8 cellular contexts compared by ENCODE assay signal in the genomic region with DNA sequence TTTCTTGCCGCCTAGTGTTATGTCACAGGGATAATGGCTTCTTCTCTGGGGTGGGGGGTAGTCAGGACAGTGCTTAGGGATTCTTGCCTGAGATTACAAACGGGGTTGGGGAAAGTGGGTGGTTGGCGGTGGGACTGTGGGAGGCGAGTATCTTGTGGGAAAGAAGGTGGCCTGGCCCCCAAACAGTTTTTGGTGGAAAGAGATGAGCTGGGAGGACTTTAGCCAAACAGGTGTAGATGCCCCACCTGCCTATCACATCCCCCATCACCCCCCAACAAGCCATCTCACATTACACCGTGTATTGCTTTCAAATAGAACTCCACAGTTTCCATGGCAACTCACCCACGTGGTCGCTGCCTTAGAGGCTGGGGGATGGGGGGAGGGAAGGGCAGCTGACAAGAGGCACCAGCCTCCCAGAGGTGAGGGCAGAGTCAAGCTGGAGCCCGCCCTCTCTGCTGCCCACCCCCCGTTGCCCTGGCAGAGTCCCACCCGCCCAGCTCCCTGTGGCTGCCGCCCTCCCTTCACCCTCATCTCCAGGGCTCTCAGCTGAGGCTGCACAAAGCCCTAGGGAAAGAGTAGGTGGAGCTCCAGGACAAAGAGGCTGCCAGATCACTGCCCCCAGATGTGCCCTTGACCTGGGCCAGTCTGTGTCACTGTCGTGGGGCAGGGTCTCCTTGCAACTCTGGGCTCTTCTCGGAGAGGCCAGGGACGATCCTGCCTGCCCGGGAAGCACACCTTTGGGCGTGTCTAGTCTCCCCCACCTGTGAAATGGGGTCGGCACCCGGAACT.
DNase-seq lines count a peak whose midpoint lies in the region; ATAC-seq and TF ChIP-seq lines count a peak whose summit lies in the region.

No MANE protein-coding gene starts in this region.

- peak overlapping the region; percentile 49 for H3K27ac ChIP-seq in CD4-positive, CD25-positive, alpha-beta regulatory T cell (ENCODE audit: insufficient read depth, low read length, poor library complexity, severe bottlenecking)

- no peak overlapping the region for H3K4me3 ChIP-seq in CD4-positive, CD25-positive, alpha-beta regulatory T cell (ENCODE audit: low read depth, low read length)
- H3K4me3 ChIP-seq in iPS-18c (ENCODE audit: insufficient read depth, low read depth, low read length): peak overlapping the region; percentile 28

- peak overlapping the region in 1 of 4 donors; percentile 68 for H3K4me3 Mint-ChIP-seq in CD4-positive, CD25-positive, alpha-beta regulatory T cell
- H3K4me3 Mint-ChIP-seq in WTC11: peak overlapping the region; percentile 46

- peak in 1 of 2 donors; percentile 45 for ATAC-seq in CD4-positive, CD25-positive, alpha-beta regulatory T cell (ENCODE audit: low read depth in 2 of 2)
- ATAC-seq in WTC11 (peak; percentile 68), HG03135 (IDR thresholded peaks at IDR 0.05; ENCODE audit: unreplicated experiment) (no peak), HG03439 (IDR thresholded peaks at IDR 0.05; ENCODE audit: unreplicated experiment) (no peak), GM21528 (IDR thresholded peaks at IDR 0.05; ENCODE audit: low FRiP score, unreplicated experiment) (no peak), GM18868 (IDR thresholded peaks at IDR 0.05; ENCODE audit: unreplicated experiment) (no peak)

- H3K4me1 Mint-ChIP-seq in CD4-positive, CD25-positive, alpha-beta regulatory T cell: peaks cover 17 to 82% (median 38%) of the 10 kb centered on the region in 4 donors
- peaks cover 92% of the 10 kb centered on the region for H3K4me1 Mint-ChIP-seq in WTC11

- H3K27me3 ChIP-seq in CD4-positive, CD25-positive, alpha-beta regulatory T cell (ENCODE audit: control insufficient read depth, insufficient read depth, low read length): no peaks in the 10 kb centered on the region

- peaks cover 61% of the 10 kb centered on the region for H3K4me1 ChIP-seq in CD4-positive, CD25-positive, alpha-beta regulatory T cell (ENCODE audit: control insufficient read depth, insufficient read depth, low read length, poor library complexity, severe bottlenecking)

- H3K9me3 ChIP-seq in CD4-positive, CD25-positive, alpha-beta regulatory T cell (ENCODE audit: control insufficient read depth in 2 of 2, low read length in 2 of 2): no peaks in the 10 kb centered on the region
- H3K9me3 ChIP-seq in iPS-18c (ENCODE audit: control insufficient read depth, insufficient read depth, low read length): no peaks in the 10 kb centered on the region

- no peaks in the 10 kb centered on the region for H3K9me3 Mint-ChIP-seq in CD4-positive, CD25-positive, alpha-beta regulatory T cell
- H3K9me3 Mint-ChIP-seq in WTC11: no peaks in the 10 kb centered on the region

- peak; percentile 41 to 43 (median 43) for DNase-seq in CD4-positive, CD25-positive, alpha-beta regulatory T cell
- DNase-seq in NCI-H1092 treated with DMSO at 0.1 percent for 48 hours (lab: John Stamatoyannopoulos, UW): peak; percentile 97
- DNase-seq in WTC11 (ENCODE audit: low spot score): peak; percentile 86

- TF ChIP-seq CTCF in WTC11 (IDR thresholded peaks at IDR 0.05): no peak

- H3K36me3 Mint-ChIP-seq in CD4-positive, CD25-positive, alpha-beta regulatory T cell: no peaks in the 10 kb centered on the region
- no peaks in the 10 kb centered on the region for H3K36me3 Mint-ChIP-seq in WTC11

- CTCF ChIA-PET in WTC11 (lab: Charles Lee): interaction anchor here (0.5 to 17.3 kb wide), 20 partner anchors 11 to 379 kb away, joined by 3 to 196 read pairs (median 5); no protein-coding TSS in a partner anchor

- H3K27me3 Mint-ChIP-seq in CD4-positive, CD25-positive, alpha-beta regulatory T cell: no peaks in the 10 kb centered on the region
- H3K27me3 Mint-ChIP-seq in WTC11 (ENCODE audit: low read depth): no peaks in the 10 kb centered on the region

- no peaks in the 10 kb centered on the region for H3K36me3 ChIP-seq in CD4-positive, CD25-positive, alpha-beta regulatory T cell (ENCODE audit: control insufficient read depth, insufficient read depth, low read length)

- peak overlapping the region; percentile 60 to 80 (median 72) for H3K27ac Mint-ChIP-seq in CD4-positive, CD25-positive, alpha-beta regulatory T cell
- peak overlapping the region; percentile 98 for H3K27ac Mint-ChIP-seq in WTC11

- POLR2A ChIA-PET in WTC11 (lab: Charles Lee): interaction anchor here (0.6 to 1.9 kb wide), 9 partner anchors 11 to 343 kb away, joined by 3 to 7 read pairs (median 6); a partner anchor contains a TSS

TF ChIP-seq in WTC11, 78 proteins besides CTCF, POLR2A, EP300 and RAD21:
- TF ChIP-seq FOXK1 (CRISPR knock-in tag; IDR thresholded peaks at IDR 0.05) (peak; percentile 83), TEAD1 (CRISPR knock-in tag; IDR thresholded peaks at IDR 0.05) (0 out of 2 replicates have a peak, but pooled peaks have one; percentile 2), SP1 (CRISPR knock-in tag; conservative IDR thresholded peaks at IDR 0.05) (peak; percentile 65), ZBTB21 (CRISPR knock-in tag; IDR thresholded peaks at IDR 0.05; ENCODE audit: borderline replicate concordance) (no peak), ZNF121 (CRISPR knock-in tag; IDR thresholded peaks at IDR 0.05) (0 out of 2 replicates have a peak, but pooled peaks have one; percentile 32), ATF1 (CRISPR knock-in tag; IDR thresholded peaks at IDR 0.05) (no peak)
- TF ChIP-seq, protein P1, sequence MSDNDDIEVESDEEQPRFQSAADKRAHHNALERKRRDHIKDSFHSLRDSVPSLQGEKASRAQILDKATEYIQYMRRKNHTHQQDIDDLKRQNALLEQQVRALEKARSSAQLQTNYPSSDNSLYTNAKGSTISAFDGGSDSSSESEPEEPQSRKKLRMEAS (CRISPR knock-in tag; IDR thresholded peaks at IDR 0.05): peak; percentile 43; the same call in 1 of the 2 replicates
- TF ChIP-seq, protein P2, sequence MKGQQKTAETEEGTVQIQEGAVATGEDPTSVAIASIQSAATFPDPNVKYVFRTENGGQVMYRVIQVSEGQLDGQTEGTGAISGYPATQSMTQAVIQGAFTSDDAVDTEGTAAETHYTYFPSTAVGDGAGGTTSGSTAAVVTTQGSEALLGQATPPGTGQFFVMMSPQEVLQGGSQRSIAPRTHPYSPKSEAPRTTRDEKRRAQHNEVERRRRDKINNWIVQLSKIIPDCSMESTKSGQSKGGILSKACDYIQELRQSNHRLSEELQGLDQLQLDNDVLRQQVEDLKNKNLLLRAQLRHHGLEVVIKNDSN (CRISPR knock-in tag; IDR thresholded peaks at IDR 0.05): peak; percentile 90
- TF ChIP-seq, protein P3, sequence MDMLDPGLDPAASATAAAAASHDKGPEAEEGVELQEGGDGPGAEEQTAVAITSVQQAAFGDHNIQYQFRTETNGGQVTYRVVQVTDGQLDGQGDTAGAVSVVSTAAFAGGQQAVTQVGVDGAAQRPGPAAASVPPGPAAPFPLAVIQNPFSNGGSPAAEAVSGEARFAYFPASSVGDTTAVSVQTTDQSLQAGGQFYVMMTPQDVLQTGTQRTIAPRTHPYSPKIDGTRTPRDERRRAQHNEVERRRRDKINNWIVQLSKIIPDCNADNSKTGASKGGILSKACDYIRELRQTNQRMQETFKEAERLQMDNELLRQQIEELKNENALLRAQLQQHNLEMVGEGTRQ (CRISPR knock-in tag; IDR thresholded peaks at IDR 0.05): peak; percentile 93
- TF ChIP-seq, protein P4, sequence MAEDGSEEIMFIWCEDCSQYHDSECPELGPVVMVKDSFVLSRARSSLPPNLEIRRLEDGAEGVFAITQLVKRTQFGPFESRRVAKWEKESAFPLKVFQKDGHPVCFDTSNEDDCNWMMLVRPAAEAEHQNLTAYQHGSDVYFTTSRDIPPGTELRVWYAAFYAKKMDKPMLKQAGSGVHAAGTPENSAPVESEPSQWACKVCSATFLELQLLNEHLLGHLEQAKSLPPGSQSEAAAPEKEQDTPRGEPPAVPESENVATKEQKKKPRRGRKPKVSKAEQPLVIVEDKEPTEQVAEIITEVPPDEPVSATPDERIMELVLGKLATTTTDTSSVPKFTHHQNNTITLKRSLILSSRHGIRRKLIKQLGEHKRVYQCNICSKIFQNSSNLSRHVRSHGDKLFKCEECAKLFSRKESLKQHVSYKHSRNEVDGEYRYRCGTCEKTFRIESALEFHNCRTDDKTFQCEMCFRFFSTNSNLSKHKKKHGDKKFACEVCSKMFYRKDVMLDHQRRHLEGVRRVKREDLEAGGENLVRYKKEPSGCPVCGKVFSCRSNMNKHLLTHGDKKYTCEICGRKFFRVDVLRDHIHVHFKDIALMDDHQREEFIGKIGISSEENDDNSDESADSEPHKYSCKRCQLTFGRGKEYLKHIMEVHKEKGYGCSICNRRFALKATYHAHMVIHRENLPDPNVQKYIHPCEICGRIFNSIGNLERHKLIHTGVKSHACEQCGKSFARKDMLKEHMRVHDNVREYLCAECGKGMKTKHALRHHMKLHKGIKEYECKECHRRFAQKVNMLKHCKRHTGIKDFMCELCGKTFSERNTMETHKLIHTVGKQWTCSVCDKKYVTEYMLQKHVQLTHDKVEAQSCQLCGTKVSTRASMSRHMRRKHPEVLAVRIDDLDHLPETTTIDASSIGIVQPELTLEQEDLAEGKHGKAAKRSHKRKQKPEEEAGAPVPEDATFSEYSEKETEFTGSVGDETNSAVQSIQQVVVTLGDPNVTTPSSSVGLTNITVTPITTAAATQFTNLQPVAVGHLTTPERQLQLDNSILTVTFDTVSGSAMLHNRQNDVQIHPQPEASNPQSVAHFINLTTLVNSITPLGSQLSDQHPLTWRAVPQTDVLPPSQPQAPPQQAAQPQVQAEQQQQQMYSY (CRISPR knock-in tag; IDR thresholded peaks at IDR 0.05): no peak
- TF ChIP-seq, protein P5, sequence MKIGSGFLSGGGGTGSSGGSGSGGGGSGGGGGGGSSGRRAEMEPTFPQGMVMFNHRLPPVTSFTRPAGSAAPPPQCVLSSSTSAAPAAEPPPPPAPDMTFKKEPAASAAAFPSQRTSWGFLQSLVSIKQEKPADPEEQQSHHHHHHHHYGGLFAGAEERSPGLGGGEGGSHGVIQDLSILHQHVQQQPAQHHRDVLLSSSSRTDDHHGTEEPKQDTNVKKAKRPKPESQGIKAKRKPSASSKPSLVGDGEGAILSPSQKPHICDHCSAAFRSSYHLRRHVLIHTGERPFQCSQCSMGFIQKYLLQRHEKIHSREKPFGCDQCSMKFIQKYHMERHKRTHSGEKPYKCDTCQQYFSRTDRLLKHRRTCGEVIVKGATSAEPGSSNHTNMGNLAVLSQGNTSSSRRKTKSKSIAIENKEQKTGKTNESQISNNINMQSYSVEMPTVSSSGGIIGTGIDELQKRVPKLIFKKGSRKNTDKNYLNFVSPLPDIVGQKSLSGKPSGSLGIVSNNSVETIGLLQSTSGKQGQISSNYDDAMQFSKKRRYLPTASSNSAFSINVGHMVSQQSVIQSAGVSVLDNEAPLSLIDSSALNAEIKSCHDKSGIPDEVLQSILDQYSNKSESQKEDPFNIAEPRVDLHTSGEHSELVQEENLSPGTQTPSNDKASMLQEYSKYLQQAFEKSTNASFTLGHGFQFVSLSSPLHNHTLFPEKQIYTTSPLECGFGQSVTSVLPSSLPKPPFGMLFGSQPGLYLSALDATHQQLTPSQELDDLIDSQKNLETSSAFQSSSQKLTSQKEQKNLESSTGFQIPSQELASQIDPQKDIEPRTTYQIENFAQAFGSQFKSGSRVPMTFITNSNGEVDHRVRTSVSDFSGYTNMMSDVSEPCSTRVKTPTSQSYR (CRISPR knock-in tag; IDR thresholded peaks at IDR 0.05): peak; percentile 63; the same call in 1 of the 2 replicates

Comparison
In these comparisons a context has a peak if more than half of its experiments do, and no peak if none do; other contexts are left out.
1. DNase-seq: peak in every context shown above with its lines; median percentile 97 in NCI-H1092 treated with DMSO at 0.1 percent for 48 hours; 86 in WTC11; 43 in CD4-positive, CD25-positive, alpha-beta regulatory T cell.